ENCODE assay signal across 1 cellular context in genomic region chr7:55522268-55522902, GRCh38.
TF ChIP-seq lines count a peak whose summit lies in the region.

No MANE protein-coding gene starts in this region.

TF ChIP-seq in HepG2, 621 proteins besides CTCF, POLR2A, EP300 and RAD21 (continued from another document):
- TF ChIP-seq ZNF800 (CRISPR knock-in tag; IDR thresholded peaks at IDR 0.05) (no peak), HNF4A (CRISPR knock-in tag; IDR thresholded peaks at IDR 0.05) (no peak), TRAFD1 (CRISPR knock-in tag; IDR thresholded peaks at IDR 0.05; ENCODE audit: borderline replicate concordance) (no peak), PBX2 (CRISPR knock-in tag; IDR thresholded peaks at IDR 0.05) (no peak), TAF1 (CRISPR knock-in tag; IDR thresholded peaks at IDR 0.05) (no peak), FOXA3 (CRISPR knock-in tag; IDR thresholded peaks at IDR 0.05) (no peak), JUN (CRISPR knock-in tag; IDR thresholded peaks at IDR 0.05) (no peak), RXRB (CRISPR knock-in tag; IDR thresholded peaks at IDR 0.05; ENCODE audit: borderline replicate concordance) (no peak), HNRNPH1 (optimal IDR thresholded peaks at IDR 0.05; ENCODE audit: low read depth, low read length) (no peak), ATF7 (IDR thresholded peaks at IDR 0.05) (no peak), ATF7 (CRISPR knock-in tag; IDR thresholded peaks at IDR 0.05) (no peak), FOXC1 (CRISPR knock-in tag; IDR thresholded peaks at IDR 0.05; ENCODE audit: borderline replicate concordance) (no peak), CEBPG (CRISPR knock-in tag; IDR thresholded peaks at IDR 0.05) (no peak), ZNF263 (CRISPR knock-in tag; IDR thresholded peaks at IDR 0.05) (no peak)
TF ChIP-seq in HepG2: peak in this region for 0.
